1 cellular context compared by ENCODE assay signal in the genomic region with DNA sequence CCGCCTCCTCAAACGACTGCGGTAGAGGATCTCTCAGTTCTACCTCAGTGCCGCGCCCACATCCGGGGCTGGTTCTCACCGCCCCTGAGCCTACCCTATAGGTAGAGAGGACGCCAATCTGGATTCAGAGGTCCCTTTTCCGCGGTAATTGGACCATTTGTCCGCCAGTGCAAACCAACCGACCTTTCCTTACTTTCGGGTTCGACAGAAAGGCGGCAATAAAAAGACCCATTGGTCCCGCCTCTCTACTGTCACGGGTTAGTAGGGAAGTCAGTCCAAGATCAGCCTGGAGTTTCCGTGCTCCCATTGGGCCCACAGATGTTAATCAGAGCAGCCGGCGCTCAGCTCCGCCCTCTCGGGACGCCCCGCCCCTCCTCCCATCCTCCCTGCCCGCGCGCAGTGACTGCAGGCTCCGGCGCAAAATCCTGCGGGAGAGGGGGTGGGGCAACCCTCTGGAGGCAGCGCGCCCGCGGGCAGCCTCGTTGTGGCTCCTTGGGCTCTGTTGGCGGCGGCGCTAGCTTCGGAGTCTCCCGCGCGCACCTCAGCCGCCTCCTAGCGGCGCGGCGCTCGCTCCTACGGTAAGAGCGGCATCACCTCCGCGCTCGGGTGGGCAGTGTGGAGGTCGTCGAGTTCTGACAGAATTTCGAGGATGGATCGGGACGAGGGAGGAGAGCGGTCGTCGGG.
TF ChIP-seq lines count a peak whose summit lies in the region.

Gene PHTF2 (plus strand): TSS at position 380 of the 684 bp plus-strand sequence.
Gene TMEM60 (minus strand): TSS at position 41 of the 684 bp plus-strand sequence. CDS start 4,061 bp downstream, outside the sequence.

TF ChIP-seq in K562, 482 proteins besides CTCF, POLR2A, EP300 and RAD21 (continued from another document):
- 0 out of 4 replicates have a peak, but pooled peaks of 1 of the 2 experiments have one; percentile 38 for TF ChIP-seq TEAD1 (CRISPR knock-in tag; IDR thresholded peaks at IDR 0.05)
- no peak for TF ChIP-seq ZNF561 (CRISPR knock-in tag; conservative IDR thresholded peaks at IDR 0.05)
- peak; percentile 72 for TF ChIP-seq GATAD2B (IDR thresholded peaks at IDR 0.05; ENCODE audit: borderline replicate concordance)
- 0 out of 2 replicates have a peak, but pooled peaks have one; percentile 28 for TF ChIP-seq ZBTB2 (IDR thresholded peaks at IDR 0.05)
- peak; percentile 6 for TF ChIP-seq ZFP36 (IDR thresholded peaks at IDR 0.05; ENCODE audit: low read depth, low read length, partially characterized antibody)
- TF ChIP-seq, protein P1, sequence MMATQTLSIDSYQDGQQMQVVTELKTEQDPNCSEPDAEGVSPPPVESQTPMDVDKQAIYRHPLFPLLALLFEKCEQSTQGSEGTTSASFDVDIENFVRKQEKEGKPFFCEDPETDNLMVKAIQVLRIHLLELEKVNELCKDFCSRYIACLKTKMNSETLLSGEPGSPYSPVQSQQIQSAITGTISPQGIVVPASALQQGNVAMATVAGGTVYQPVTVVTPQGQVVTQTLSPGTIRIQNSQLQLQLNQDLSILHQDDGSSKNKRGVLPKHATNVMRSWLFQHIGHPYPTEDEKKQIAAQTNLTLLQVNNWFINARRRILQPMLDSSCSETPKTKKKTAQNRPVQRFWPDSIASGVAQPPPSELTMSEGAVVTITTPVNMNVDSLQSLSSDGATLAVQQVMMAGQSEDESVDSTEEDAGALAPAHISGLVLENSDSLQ (IDR thresholded peaks at IDR 0.05): peak; percentile 100
- TF ChIP-seq MCM3 (IDR thresholded peaks at IDR 0.05): no peak
- TF ChIP-seq ZNF77 (CRISPR knock-in tag; IDR thresholded peaks at IDR 0.05): no peak
- TF ChIP-seq, protein P2, sequence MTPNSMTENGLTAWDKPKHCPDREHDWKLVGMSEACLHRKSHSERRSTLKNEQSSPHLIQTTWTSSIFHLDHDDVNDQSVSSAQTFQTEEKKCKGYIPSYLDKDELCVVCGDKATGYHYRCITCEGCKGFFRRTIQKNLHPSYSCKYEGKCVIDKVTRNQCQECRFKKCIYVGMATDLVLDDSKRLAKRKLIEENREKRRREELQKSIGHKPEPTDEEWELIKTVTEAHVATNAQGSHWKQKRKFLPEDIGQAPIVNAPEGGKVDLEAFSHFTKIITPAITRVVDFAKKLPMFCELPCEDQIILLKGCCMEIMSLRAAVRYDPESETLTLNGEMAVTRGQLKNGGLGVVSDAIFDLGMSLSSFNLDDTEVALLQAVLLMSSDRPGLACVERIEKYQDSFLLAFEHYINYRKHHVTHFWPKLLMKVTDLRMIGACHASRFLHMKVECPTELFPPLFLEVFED (CRISPR knock-in tag; conservative IDR thresholded peaks at IDR 0.05): 0 out of 2 replicates have a peak, but pooled peaks have one; percentile 14
- TF ChIP-seq SAFB (IDR thresholded peaks at IDR 0.05; ENCODE audit: borderline replicate concordance, low read depth, low read length): peak; percentile 65; the same call in 1 of the 2 replicates
- TF ChIP-seq, protein P3, sequence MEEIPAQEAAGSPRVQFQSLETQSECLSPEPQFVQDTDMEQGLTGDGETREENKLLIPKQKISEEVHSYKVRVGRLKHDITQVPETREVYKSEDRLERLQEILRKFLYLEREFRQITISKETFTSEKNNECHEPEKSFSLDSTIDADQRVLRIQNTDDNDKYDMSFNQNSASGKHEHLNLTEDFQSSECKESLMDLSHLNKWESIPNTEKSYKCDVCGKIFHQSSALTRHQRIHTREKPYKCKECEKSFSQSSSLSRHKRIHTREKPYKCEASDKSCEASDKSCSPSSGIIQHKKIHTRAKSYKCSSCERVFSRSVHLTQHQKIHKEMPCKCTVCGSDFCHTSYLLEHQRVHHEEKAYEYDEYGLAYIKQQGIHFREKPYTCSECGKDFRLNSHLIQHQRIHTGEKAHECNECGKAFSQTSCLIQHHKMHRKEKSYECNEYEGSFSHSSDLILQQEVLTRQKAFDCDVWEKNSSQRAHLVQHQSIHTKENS (CRISPR knock-in tag; IDR thresholded peaks at IDR 0.05): no peak
- TF ChIP-seq ELF2 (CRISPR knock-in tag; IDR thresholded peaks at IDR 0.05): no peak
- TF ChIP-seq ZKSCAN3 (CRISPR knock-in tag; IDR thresholded peaks at IDR 0.05): no peak
- TF ChIP-seq PATZ1 (CRISPR knock-in tag; IDR thresholded peaks at IDR 0.05; ENCODE audit: borderline replicate concordance): no peak
- TF ChIP-seq MTA3 (IDR thresholded peaks at IDR 0.05; ENCODE audit: borderline replicate concordance): peak; percentile 68; the same call in 1 of the 2 replicates
- TF ChIP-seq ZNF609 (CRISPR knock-in tag; IDR thresholded peaks at IDR 0.05; ENCODE audit: borderline replicate concordance): peak; percentile 52; the same call in 1 of the 2 replicates
- peak; percentile 98 for TF ChIP-seq MBD2 (IDR thresholded peaks at IDR 0.05; ENCODE audit: borderline replicate concordance, low read depth)
- no peak for TF ChIP-seq NFE2L1 (tag; IDR thresholded peaks at IDR 0.05; ENCODE audit: borderline replicate concordance, low read depth)
- TF ChIP-seq, protein P4, sequence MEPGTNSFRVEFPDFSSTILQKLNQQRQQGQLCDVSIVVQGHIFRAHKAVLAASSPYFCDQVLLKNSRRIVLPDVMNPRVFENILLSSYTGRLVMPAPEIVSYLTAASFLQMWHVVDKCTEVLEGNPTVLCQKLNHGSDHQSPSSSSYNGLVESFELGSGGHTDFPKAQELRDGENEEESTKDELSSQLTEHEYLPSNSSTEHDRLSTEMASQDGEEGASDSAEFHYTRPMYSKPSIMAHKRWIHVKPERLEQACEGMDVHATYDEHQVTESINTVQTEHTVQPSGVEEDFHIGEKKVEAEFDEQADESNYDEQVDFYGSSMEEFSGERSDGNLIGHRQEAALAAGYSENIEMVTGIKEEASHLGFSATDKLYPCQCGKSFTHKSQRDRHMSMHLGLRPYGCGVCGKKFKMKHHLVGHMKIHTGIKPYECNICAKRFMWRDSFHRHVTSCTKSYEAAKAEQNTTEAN (CRISPR knock-in tag; IDR thresholded peaks at IDR 0.05): no peak
- peak; percentile 72; the same call in 1 of the 2 replicates for TF ChIP-seq OTX1 (CRISPR knock-in tag; IDR thresholded peaks at IDR 0.05)
- TF ChIP-seq MAZ (CRISPR knock-in tag; conservative IDR thresholded peaks at IDR 0.05 in 1 of 2, IDR thresholded peaks at IDR 0.05 in 1 of 2): peak; percentile 71 to 93; a peak in 3 of 4 replicates
- TF ChIP-seq NFATC3 (IDR thresholded peaks at IDR 0.05): no peak
- TF ChIP-seq FOXM1 (IDR thresholded peaks at IDR 0.05; ENCODE audit: low read depth): peak; percentile 90
- peak; percentile 50; the same call in 1 of the 2 replicates for TF ChIP-seq FOXM1 (CRISPR knock-in tag; IDR thresholded peaks at IDR 0.05; ENCODE audit: low read depth)
- TF ChIP-seq EP400 (IDR thresholded peaks at IDR 0.05): peak; percentile 76
- no peak for TF ChIP-seq ZNF224 (CRISPR knock-in tag; IDR thresholded peaks at IDR 0.05)
- TF ChIP-seq ARID2 (IDR thresholded peaks at IDR 0.05): no peak
- TF ChIP-seq POLR3A (IDR thresholded peaks at IDR 0.05; ENCODE audit: borderline replicate concordance, extremely low read depth, insufficient read depth, insufficient read length): no peak
- peak; percentile 84 for TF ChIP-seq RBM25 (IDR thresholded peaks at IDR 0.05; ENCODE audit: low read depth, low read length, severe bottlenecking)
- TF ChIP-seq ZBTB1 (CRISPR knock-in tag; IDR thresholded peaks at IDR 0.05; ENCODE audit: borderline replicate concordance, low read depth): peak; percentile 88
- TF ChIP-seq TEAD4 (IDR thresholded peaks at IDR 0.05; ENCODE audit: low read length): no peak
- TF ChIP-seq TEAD4 (CRISPR knock-in tag; IDR thresholded peaks at IDR 0.05; ENCODE audit: borderline replicate concordance): no peak
- TF ChIP-seq ARNT (IDR thresholded peaks at IDR 0.05): peak in 1 of 2 experiments; percentile 65; a peak in 1 of 4 replicates
- TF ChIP-seq BRD9 (IDR thresholded peaks at IDR 0.05; ENCODE audit: low read depth, partially characterized antibody): peak; percentile 34
- peak; percentile 85 for TF ChIP-seq CXXC5 (CRISPR knock-in tag; IDR thresholded peaks at IDR 0.05)
- TF ChIP-seq, protein P5, sequence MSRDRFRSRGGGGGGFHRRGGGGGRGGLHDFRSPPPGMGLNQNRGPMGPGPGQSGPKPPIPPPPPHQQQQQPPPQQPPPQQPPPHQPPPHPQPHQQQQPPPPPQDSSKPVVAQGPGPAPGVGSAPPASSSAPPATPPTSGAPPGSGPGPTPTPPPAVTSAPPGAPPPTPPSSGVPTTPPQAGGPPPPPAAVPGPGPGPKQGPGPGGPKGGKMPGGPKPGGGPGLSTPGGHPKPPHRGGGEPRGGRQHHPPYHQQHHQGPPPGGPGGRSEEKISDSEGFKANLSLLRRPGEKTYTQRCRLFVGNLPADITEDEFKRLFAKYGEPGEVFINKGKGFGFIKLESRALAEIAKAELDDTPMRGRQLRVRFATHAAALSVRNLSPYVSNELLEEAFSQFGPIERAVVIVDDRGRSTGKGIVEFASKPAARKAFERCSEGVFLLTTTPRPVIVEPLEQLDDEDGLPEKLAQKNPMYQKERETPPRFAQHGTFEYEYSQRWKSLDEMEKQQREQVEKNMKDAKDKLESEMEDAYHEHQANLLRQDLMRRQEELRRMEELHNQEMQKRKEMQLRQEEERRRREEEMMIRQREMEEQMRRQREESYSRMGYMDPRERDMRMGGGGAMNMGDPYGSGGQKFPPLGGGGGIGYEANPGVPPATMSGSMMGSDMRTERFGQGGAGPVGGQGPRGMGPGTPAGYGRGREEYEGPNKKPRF (IDR thresholded peaks at IDR 0.05; ENCODE audit: low read depth, low read length): no peak
- TF ChIP-seq ARHGAP35 (IDR thresholded peaks at IDR 0.05; ENCODE audit: partially characterized antibody): no peak
- TF ChIP-seq E2F3 (CRISPR knock-in tag; IDR thresholded peaks at IDR 0.05): peak; percentile 87
- TF ChIP-seq ZNF23 (CRISPR knock-in tag; IDR thresholded peaks at IDR 0.05): 0 out of 2 replicates have a peak, but pooled peaks have one; percentile 42
